In genomic region chr1:235883261-235883927, GRCh38 we compare ENCODE assay signal across 8 cellular contexts. TPM values are rescaled to one million over a fixed set of nuclear protein-coding genes. Genes with fewer than 3 reads are reported as not detected.
A peak's percentile ranks its signal among the peaks of the same experiment; 100 is the strongest.
DNase-seq lines count a peak whose midpoint lies in the region; ATAC-seq and TF ChIP-seq lines count a peak whose summit lies in the region.

No MANE protein-coding gene starts in this region.

- H3K27me3 ChIP-seq in Karpas-422 (ENCODE audit: low read length), result no peaks in the 10 kb centered on the region
- no peaks in the 10 kb centered on the region for H3K27me3 ChIP-seq in adrenal gland
- H3K27me3 ChIP-seq in heart left ventricle, result no peaks in the 10 kb centered on the region
- H3K27me3 ChIP-seq in effector memory CD4-positive, alpha-beta T cell (replicated peaks; ENCODE audit: control insufficient read depth, insufficient read depth, low read length, poor library complexity, severe bottlenecking), result no peaks in the 10 kb centered on the region

- no peak overlapping the region for H3K4me2 ChIP-seq in Karpas-422 (ENCODE audit: low read depth, low read length, poor library complexity, severe bottlenecking)

- H3K9ac ChIP-seq in Karpas-422 (ENCODE audit: low read length), result no peak overlapping the region

- peak; percentile 57 for DNase-seq in GM13976 (ENCODE audit: low spot score)
- DNase-seq in Karpas-422, result peak; percentile 29
- DNase-seq in adrenal gland, result peak; percentile 87 to 97 (median 95)
- DNase-seq in heart left ventricle, result peak; percentile 85 to 91 (median 88)
- DNase-seq in effector memory CD4-positive, alpha-beta T cell, result no peak
- DNase-seq in GM19238 (ENCODE audit: insufficient read length, low spot score), result no peak
- no peak for DNase-seq in NCI-H1048 (lab: John Stamatoyannopoulos, UW)

- H3K36me3 ChIP-seq in Karpas-422 (ENCODE audit: insufficient read depth, low read length) (no peaks in the 10 kb centered on the region), adrenal gland (replicated peaks in 1 of 2) (no peaks in the 10 kb centered on the region), heart left ventricle (no peaks in the 10 kb centered on the region)
- H3K36me3 ChIP-seq in effector memory CD4-positive, alpha-beta T cell (ENCODE audit: control insufficient read depth, insufficient read depth, low read length), result no peaks in the 10 kb centered on the region

- in situ Hi-C loops in GM13976 (cut with MboI; ENCODE audit: low sequenced_read_pairs, unreplicated experiment), result no loop called here

- TF ChIP-seq CTCF in GM13976 (IDR thresholded peaks at IDR 0.05; ENCODE audit: borderline replicate concordance, control extremely low read depth, extremely low read depth, insufficient read depth, missing control alignments) (no peak), adrenal gland (IDR thresholded peaks at IDR 0.05) (no peak), heart left ventricle (IDR thresholded peaks at IDR 0.05) (no peak)

- H3K9me3 ChIP-seq in Karpas-422 (ENCODE audit: low read length) (no peaks in the 10 kb centered on the region), adrenal gland (replicated peaks in 1 of 3) (no peaks in the 10 kb centered on the region), heart left ventricle (no peaks in the 10 kb centered on the region)
- H3K9me3 ChIP-seq in effector memory CD4-positive, alpha-beta T cell (ENCODE audit: control insufficient read depth, low read length), result no peaks in the 10 kb centered on the region

- H3K4me1 ChIP-seq in Karpas-422 (ENCODE audit: low read length) (no peaks in the 10 kb centered on the region), adrenal gland (replicated peaks in 1 of 2) (peaks cover 5 to 22% of the 10 kb centered on the region in 2 donors), heart left ventricle (peaks cover 0 to 54% (median 12%) of the 10 kb centered on the region in 12 donors)
- peaks cover 7% of the 10 kb centered on the region for H3K4me1 ChIP-seq in effector memory CD4-positive, alpha-beta T cell (ENCODE audit: control insufficient read depth, insufficient read depth, low read length, poor library complexity, severe bottlenecking)

- no peaks in the 10 kb centered on the region for H3K79me2 ChIP-seq in Karpas-422 (ENCODE audit: low read length)

- intact Hi-C loops in adrenal gland (cut with DNase I), result no loop called here
- intact Hi-C loops in heart left ventricle (cut with DNase I), result loop anchor here in 2 of 10 donors (10.0 kb wide), 2 partner anchors 61 to 91 kb away; no protein-coding TSS in a partner anchor

- no peaks in the 10 kb centered on the region for H4K20me1 ChIP-seq in Karpas-422 (ENCODE audit: insufficient read depth, low read depth, low read length)

- TF ChIP-seq POLR2A in adrenal gland (IDR thresholded peaks at IDR 0.05) (peak in 1 of 2 donors; percentile 66), heart left ventricle (IDR thresholded peaks at IDR 0.05) (no peak)

- H3K4me3 ChIP-seq in Karpas-422 (ENCODE audit: low read length) (no peak overlapping the region), adrenal gland (peak overlapping the region in 1 of 4 donors; percentile 1), heart left ventricle (peak overlapping the region in 10 of 12 donors; percentile 7 to 36 (median 22)), skin epidermis (peak overlapping the region in 2 of 7 experiments; percentile 3 to 19)
- no peak overlapping the region for H3K4me3 ChIP-seq in effector memory CD4-positive, alpha-beta T cell (ENCODE audit: insufficient read depth, low read depth, low read length, poor library complexity, severe bottlenecking)

- 22 to 34% (median 27%) methylated on average over 10 to 12 of the region's 12 CpGs for WGBS in adrenal gland, 4 donors
- WGBS in heart left ventricle, 4 donors, result 22 to 41% (median 30%) methylated on average over 12 of the region's 12 CpGs

- H3K9me2 ChIP-seq in Karpas-422 (replicated peaks; ENCODE audit: insufficient read depth, low read length), result no peaks in the 10 kb centered on the region

- H2AFZ ChIP-seq in Karpas-422 (ENCODE audit: low read length), result no peak overlapping the region

- peak; percentile 67 to 92 (median 86) for ATAC-seq in heart left ventricle

- H3K27ac ChIP-seq in Karpas-422 (ENCODE audit: low read length) (no peak overlapping the region), adrenal gland (peak overlapping the region in 4 of 5 donors; percentile 4 to 83 (median 48)), heart left ventricle (peak overlapping the region in 11 of 12 donors; percentile 10 to 68 (median 51)), skin epidermis (peak overlapping the region in 19 of 21 experiments; percentile 12 to 73 (median 63))
- no peak overlapping the region for H3K27ac ChIP-seq in effector memory CD4-positive, alpha-beta T cell (ENCODE audit: insufficient read depth, low read length, poor library complexity, severe bottlenecking)

RNA-seq across cellular contexts. Expression of gene LYST, which starts 16.7 kb away (rescaled TPM):
- 4.8 and 7.8 TPM in 2 replicates for total RNA-seq in Karpas-422 (2014; rRNA removed; shearing (Covaris generic); ENCODE audit: low replicate concordance)
- total RNA-seq in adrenal gland (10 to 100 TPM; 13.9 to 48.0 (median 21.3) TPM), heart left ventricle (10 to 100 TPM in 6 of 9 donors, 1 to 10 TPM in 3; 6.9 to 22.5 (median 12.0) TPM)
- polyA plus RNA-seq in adrenal gland (10 to 100 TPM in 2 of 3 donors, 1 to 10 TPM in 1; 6.7 to 20.1 (median 10.5) TPM), heart left ventricle (1 to 10 TPM; 3.4 to 4.0 TPM)

Comparison
In these comparisons a context has a peak if more than half of its experiments do, and no peak if none do; other contexts are left out.
1. DNase-seq: peak in GM13976 (single experiment), Karpas-422 (single experiment), adrenal gland (7 of 7) and heart left ventricle (5 of 5); none in effector memory CD4-positive, alpha-beta T cell (0 of 3), GM19238 (single experiment) and NCI-H1048 (single experiment).
2. H3K27ac ChIP-seq: peak in adrenal gland (4 of 5), heart left ventricle (11 of 12) and skin epidermis (19 of 21); none in Karpas-422 (single experiment) and effector memory CD4-positive, alpha-beta T cell (single experiment).
3. H3K4me3 ChIP-seq: peak in heart left ventricle (10 of 12); none in Karpas-422 (single experiment) and effector memory CD4-positive, alpha-beta T cell (single experiment).